In genomic region chr3:133563186-133563591, GRCh38 we compare ENCODE assay signal across 23 cellular contexts. TPM values are rescaled to one million over a fixed set of nuclear protein-coding genes. Genes with fewer than 3 reads are reported as not detected.
A peak's percentile ranks its signal among the peaks of the same experiment; 100 is the strongest.
DNase-seq lines count a peak whose midpoint lies in the region; ATAC-seq and TF ChIP-seq lines count a peak whose summit lies in the region.
"Had no signal": no experiment of that assay in that cellular context is flagged by ENCODE, and none has a peak within 500 bp of the region (broad histone marks: within the 10 kb centered on the region; RNA-seq: fewer than 3 reads in every experiment).

No MANE protein-coding gene starts in this region.

- no TSS peak for BruUV-seq in IMR-90 (replicated peaks; lab: Mats Ljungman, UMichigan)

- WGBS in IMR-90 (ENCODE audit: extremely low coverage in 2 of 2, insufficient read length in 1 of 2), 2 experiments = no CpG with 5 or more reads among the region's 5 CpGs
- WGBS in esophagus squamous epithelium, 2 donors = 58 to 67% methylated on average over 5 of the region's 5 CpGs

- no peak overlapping the region for H3K4ac ChIP-seq in IMR-90 (ENCODE audit: low read depth, low read length)

- H3K27ac ChIP-seq in IMR-90 (ENCODE audit: insufficient read depth, low read length) (no peak overlapping the region), esophagus squamous epithelium (no peak overlapping the region)
- H3K27ac ChIP-seq: left lung, parathyroid adenoma, skin epidermis, upper lobe of left lung had no signal

- DNase-seq in AG10803 (ENCODE audit: low read depth) (peak; percentile 90), IMR-90 (peak; percentile 61), choroid plexus epithelial cell (ENCODE audit: low read depth) (peak; percentile 45), iris pigment epithelial cell (ENCODE audit: low read depth) (peak; percentile 53), hippocampal formation (lab: John Stamatoyannopoulos, UW) (no peak), esophagus squamous epithelium (lab: John Stamatoyannopoulos, UW) (no peak)
- no peak for DNase-seq in effector CD8-positive, alpha-beta T cell (lab: John Stamatoyannopoulos, UW)
- DNase-seq: 8988T; activated CD4-positive, alpha-beta T cell treated with anti-CD3 and anti-CD28 coated beads, Interleukin-2, amount 50 U/mL, for 1 hour; activated CD4-positive, CD25-positive, alpha-beta regulatory T cell; activated T-cell treated with anti-CD3 and anti-CD28 coated beads, Interleukin-2, amount 50 U/mL, for 4 hours; caudate nucleus; DND-41; endodermal cell; left lung; NCI-H146; NCI-H82; retina; stimulated activated naive CD4-positive, alpha-beta T cell; upper lobe of left lung had no signal

- in situ Hi-C loops in IMR-90 (cut with MboI; ENCODE audit: low sequenced_read_pairs) = no loop called here

- H3K79me1 ChIP-seq in IMR-90 (ENCODE audit: low read depth in 1 of 2, low read length in 2 of 2) = no peaks in the 10 kb centered on the region; a peak in 1 of 4 replicates

- dilution Hi-C loops in IMR-90 (cut with HindIII; ENCODE audit: low sequenced_read_pairs, unreplicated experiment) = no loop called here

- no peak overlapping the region for H2AK9ac ChIP-seq in IMR-90 (replicated peaks; ENCODE audit: low read depth, low read length, poor library complexity)

- H4K91ac ChIP-seq in IMR-90 (ENCODE audit: insufficient read depth, low read depth, low read length) = no peak overlapping the region

- H3K9me3 ChIP-seq in IMR-90 (ENCODE audit: control insufficient read depth, insufficient read depth, low read length) (peaks cover 2% of the 10 kb centered on the region; the same call in 1 of the 2 replicates), esophagus squamous epithelium (no peaks in the 10 kb centered on the region)
- H3K9me3 ChIP-seq: upper lobe of left lung had no signal

- no peak overlapping the region; the same call in 2 of the 3 replicates for H2BK15ac ChIP-seq in IMR-90 (ENCODE audit: low read depth, low read length)

- no peak overlapping the region for H3K56ac ChIP-seq in IMR-90 (ENCODE audit: extremely low read depth, insufficient read depth, low read length)

- H3K36me3 ChIP-seq in IMR-90 (ENCODE audit: control insufficient read depth, insufficient read depth, low read length) (no peaks in the 10 kb centered on the region), esophagus squamous epithelium (no peaks in the 10 kb centered on the region)
- H3K36me3 ChIP-seq: left lung, upper lobe of left lung had no signal

- no peak for TF ChIP-seq RAD21 in IMR-90 (IDR thresholded peaks at IDR 0.05; ENCODE audit: low read length)

- no peak for TF ChIP-seq POLR2A in IMR-90 (IDR thresholded peaks at IDR 0.05; ENCODE audit: low read depth, low read length)
- no peak for TF ChIP-seq POLR2A in esophagus squamous epithelium (IDR thresholded peaks at IDR 0.05)

- H4K5ac ChIP-seq in IMR-90 (ENCODE audit: low read depth, low read length) = no peak overlapping the region

- peaks cover 11% of the 10 kb centered on the region for H3K4me1 ChIP-seq in IMR-90 (ENCODE audit: control insufficient read depth, insufficient read depth, low read length)
- H3K4me1 ChIP-seq in esophagus squamous epithelium = peaks cover 0 to 7% (median 0%) of the 10 kb centered on the region in 3 donors
- H3K4me1 ChIP-seq: parathyroid adenoma, upper lobe of left lung had no signal

- no peak overlapping the region for H2AFZ ChIP-seq in IMR-90 (replicated peaks; ENCODE audit: low read length, poor library complexity)
- H2AFZ ChIP-seq: parathyroid adenoma had no signal

- peaks cover 13% of the 10 kb centered on the region; the same call in 1 of the 2 replicates for H3K9me1 ChIP-seq in IMR-90 (ENCODE audit: insufficient read depth, low read length)

- TF ChIP-seq CTCF in AG10803 (conservative IDR thresholded peaks at IDR 0.05; ENCODE audit: low read length) = no peak
- TF ChIP-seq CTCF in IMR-90 (conservative IDR thresholded peaks at IDR 0.05; ENCODE audit: low read depth, low read length) = no peak
- no peak for TF ChIP-seq CTCF in choroid plexus epithelial cell (conservative IDR thresholded peaks at IDR 0.05; ENCODE audit: low read depth, low read length)
- TF ChIP-seq CTCF in esophagus squamous epithelium (IDR thresholded peaks at IDR 0.05) = no peak

- H2BK120ac ChIP-seq in IMR-90 (ENCODE audit: low read depth, low read length) = peak overlapping the region; percentile 79; the same call in 1 of the 2 replicates

- H4K20me1 ChIP-seq in IMR-90 (ENCODE audit: insufficient read depth, low read length) = no peaks in the 10 kb centered on the region

- no peak overlapping the region for H3K4me3 ChIP-seq in AG10803 (ENCODE audit: low read length)
- no peak overlapping the region for H3K4me3 ChIP-seq in IMR-90 (ENCODE audit: insufficient read depth, low read depth, low read length)
- no peak overlapping the region for H3K4me3 ChIP-seq in choroid plexus epithelial cell (ENCODE audit: low read depth, low read length)
- H3K4me3 ChIP-seq in esophagus squamous epithelium = no peak overlapping the region
- H3K4me3 ChIP-seq: left lung, skin epidermis, upper lobe of left lung had no signal

- no peak overlapping the region for H3K23ac ChIP-seq in IMR-90 (ENCODE audit: low read depth, low read length)

- peak overlapping the region; percentile 64 for H2BK5ac ChIP-seq in IMR-90 (ENCODE audit: low read depth, low read length, poor library complexity, severe bottlenecking)

- H4K8ac ChIP-seq in IMR-90 (ENCODE audit: low read depth in 2 of 2, low read length in 2 of 2) = no peak overlapping the region

- H3K9ac ChIP-seq in IMR-90 (ENCODE audit: low read depth, low read length) = no peak overlapping the region
- H3K9ac ChIP-seq: parathyroid adenoma had no signal

- H2BK20ac ChIP-seq in IMR-90 (ENCODE audit: low read depth, low read length) = no peak overlapping the region

- H3K27me3 ChIP-seq in IMR-90 (ENCODE audit: control insufficient read depth, insufficient read depth, low read length) = no peaks in the 10 kb centered on the region
- H3K27me3 ChIP-seq in esophagus squamous epithelium = no peaks in the 10 kb centered on the region
- H3K27me3 ChIP-seq: left lung, upper lobe of left lung had no signal

- CTCF ChIA-PET in IMR-90 (lab: Yijun Ruan, JAX) = interaction anchor here (0.8 kb wide), 1 partner anchor 13 kb away, joined by 3 read pairs; no protein-coding TSS in a partner anchor

- no peak overlapping the region for H3K14ac ChIP-seq in IMR-90 (replicated peaks; ENCODE audit: low read depth, low read length)

- intact Hi-C loops in IMR-90 (cut with micrococcal nuclease) (no loop called here), esophagus squamous epithelium (cut with DNase I) (no loop called here)

- ATAC-seq in IMR-90 (ENCODE audit: low read depth) = peak; percentile 73
- ATAC-seq in GM19035 (IDR thresholded peaks at IDR 0.05; ENCODE audit: unreplicated experiment) = no peak
- ATAC-seq: activated T-cell treated with anti-CD3 and anti-CD28 coated beads, Interleukin-2, amount 50 U/mL, for 4 hours; left lung had no signal

- H3K4me2 ChIP-seq in IMR-90 (ENCODE audit: low read depth, low read length) = no peak overlapping the region

- peak overlapping the region; percentile 70; the same call in 1 of the 2 replicates for H3K18ac ChIP-seq in IMR-90 (ENCODE audit: low read depth, low read length)

- H2AK5ac ChIP-seq in IMR-90 (ENCODE audit: low read depth, low read length) = no peak overlapping the region

- POLR2A ChIA-PET in IMR-90 (lab: Charles Lee; ENCODE audit: unreplicated experiment) = interaction anchor here (2.3 kb wide), 1 partner anchor 10 kb away, joined by 8 read pairs; the partner anchor contains the start of gene CDV3

TF ChIP-seq in IMR-90, 13 proteins besides CTCF, POLR2A, EP300 and RAD21:
- TF ChIP-seq, protein P1, sequence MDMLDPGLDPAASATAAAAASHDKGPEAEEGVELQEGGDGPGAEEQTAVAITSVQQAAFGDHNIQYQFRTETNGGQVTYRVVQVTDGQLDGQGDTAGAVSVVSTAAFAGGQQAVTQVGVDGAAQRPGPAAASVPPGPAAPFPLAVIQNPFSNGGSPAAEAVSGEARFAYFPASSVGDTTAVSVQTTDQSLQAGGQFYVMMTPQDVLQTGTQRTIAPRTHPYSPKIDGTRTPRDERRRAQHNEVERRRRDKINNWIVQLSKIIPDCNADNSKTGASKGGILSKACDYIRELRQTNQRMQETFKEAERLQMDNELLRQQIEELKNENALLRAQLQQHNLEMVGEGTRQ (IDR thresholded peaks at IDR 0.05; ENCODE audit: low read depth, low read length) = peak; percentile 86
- peak; percentile 46; the same call in 1 of the 2 replicates for TF ChIP-seq BHLHE40 (IDR thresholded peaks at IDR 0.05; ENCODE audit: low read depth, low read length)
- TF ChIP-seq, protein P2, sequence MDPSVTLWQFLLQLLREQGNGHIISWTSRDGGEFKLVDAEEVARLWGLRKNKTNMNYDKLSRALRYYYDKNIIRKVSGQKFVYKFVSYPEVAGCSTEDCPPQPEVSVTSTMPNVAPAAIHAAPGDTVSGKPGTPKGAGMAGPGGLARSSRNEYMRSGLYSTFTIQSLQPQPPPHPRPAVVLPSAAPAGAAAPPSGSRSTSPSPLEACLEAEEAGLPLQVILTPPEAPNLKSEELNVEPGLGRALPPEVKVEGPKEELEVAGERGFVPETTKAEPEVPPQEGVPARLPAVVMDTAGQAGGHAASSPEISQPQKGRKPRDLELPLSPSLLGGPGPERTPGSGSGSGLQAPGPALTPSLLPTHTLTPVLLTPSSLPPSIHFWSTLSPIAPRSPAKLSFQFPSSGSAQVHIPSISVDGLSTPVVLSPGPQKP (IDR thresholded peaks at IDR 0.05; ENCODE audit: borderline replicate concordance, low read depth, low read length) = no peak

RNA-seq across cellular contexts. Expression of gene CDV3, which starts 10.3 kb away (rescaled TPM):
- total RNA-seq in IMR-90 (2012; rRNA removed) (120 and 189 TPM in 2 replicates), esophagus squamous epithelium (100 to 1,000 TPM in 3 of 4 donors, 10 to 100 TPM in 1; 94.5 to 120 (median 119) TPM)
- 78.1 and 93.6 TPM in 2 replicates for polyA plus RNA-seq in IMR-90 (2012; rRNA removed)
- 11.2 and 14.0 TPM in 2 replicates for polyA plus RNA-seq in IMR-90 (2012; cell fraction: cytosol; rRNA removed)
- polyA plus RNA-seq in IMR-90 (2012; cell fraction: nucleus; rRNA removed; ENCODE audit: low replicate concordance) = 3.2 and 36.9 TPM in 2 replicates

Comparison
In these comparisons a context has a peak if more than half of its experiments do, and no peak if none do; other contexts are left out.
1. DNase-seq: peak in AG10803 (single experiment), IMR-90 (single experiment), choroid plexus epithelial cell (single experiment) and iris pigment epithelial cell (single experiment); none in hippocampal formation (0 of 2), effector CD8-positive, alpha-beta T cell (single experiment) and esophagus squamous epithelium (single experiment).